21 cellular contexts compared by ENCODE assay signal in genomic region chr5:56048124-56048523, GRCh38.
"Had no signal": no experiment of that assay in that cellular context is flagged by ENCODE, and none has a peak within 500 bp of the region (broad histone marks: within the 10 kb centered on the region; RNA-seq: fewer than 3 reads in every experiment).

No MANE protein-coding gene starts in this region.

- H3K4me1 Mint-ChIP-seq: brain had no signal

- H3K9me3 ChIP-seq: ovary, upper lobe of left lung had no signal

- H3K27me3 Mint-ChIP-seq: activated CD8-positive, alpha-beta T cell treated with anti-CD3 and anti-CD28 coated beads for 36 hours; brain; dendritic cell treated with granulocyte-macrophage colony-stimulating factor and Interleukin-4, amounts not matched to agents 40 ng/mL and 50 ng/mL, for 4 days; stimulated activated naive CD8-positive, alpha-beta T cell treated with anti-CD3 and anti-CD28 coated beads, Interleukin-15, amount 100 ng/mL, for 72 hours had no signal

- H3K27ac Mint-ChIP-seq: activated B cell treated with CpG ODN at 0.5 μM for 24 hours; activated CD8-positive, alpha-beta T cell treated with anti-CD3 and anti-CD28 coated beads for 36 hours; activated naive CD8-positive, alpha-beta T cell treated with anti-CD3 and anti-CD28 coated beads, Interleukin-2, amount 10 ng/mL, durations not matched to agents 7 days and 5 days; activated T-cell treated with anti-CD3 and anti-CD28 coated beads, Interleukin-2, amount 50 U/mL, for 72 hours; brain; dendritic cell treated with granulocyte-macrophage colony-stimulating factor and Interleukin-4, amounts not matched to agents 40 ng/mL and 50 ng/mL, for 4 days; effector memory CD8-positive, alpha-beta T cell; stimulated activated naive CD8-positive, alpha-beta T cell treated with anti-CD3 and anti-CD28 coated beads, Interleukin-15, amount 100 ng/mL, for 72 hours had no signal

- H3K27ac ChIP-seq: epithelial cell of prostate, ovary, spleen, upper lobe of left lung had no signal

- H3K9me3 Mint-ChIP-seq: activated B cell treated with CpG ODN at 0.5 μM for 24 hours; effector memory CD8-positive, alpha-beta T cell had no signal

- H3K27me3 ChIP-seq: ovary, spleen, upper lobe of left lung had no signal

- H3K4me3 Mint-ChIP-seq: activated B cell treated with CpG ODN at 0.5 μM for 24 hours; activated CD8-positive, alpha-beta T cell treated with anti-CD3 and anti-CD28 coated beads for 36 hours; activated naive CD8-positive, alpha-beta T cell treated with anti-CD3 and anti-CD28 coated beads, Interleukin-2, amount 10 ng/mL, durations not matched to agents 7 days and 5 days; activated T-cell treated with anti-CD3 and anti-CD28 coated beads, Interleukin-2, amount 50 U/mL, for 72 hours; brain; dendritic cell treated with granulocyte-macrophage colony-stimulating factor and Interleukin-4, amounts not matched to agents 40 ng/mL and 50 ng/mL, for 4 days; effector memory CD8-positive, alpha-beta T cell; neural crest cell; stimulated activated naive CD8-positive, alpha-beta T cell treated with anti-CD3 and anti-CD28 coated beads, Interleukin-15, amount 100 ng/mL, for 72 hours had no signal

- H3K36me3 ChIP-seq: ovary, spleen, upper lobe of left lung had no signal

- DNase-seq: activated B cell treated with CpG ODN at 0.5 μM for 24 hours; activated CD4-positive, alpha-beta T cell treated with anti-CD3 and anti-CD28 coated beads for 48 hours; activated CD8-positive, alpha-beta memory T cell treated with anti-CD3 and anti-CD28 coated beads, Interleukin-2, amount 50 U/mL, for 4 hours; activated CD8-positive, alpha-beta T cell treated with anti-CD3 and anti-CD28 coated beads for 36 hours; activated gamma-delta T cell; activated naive CD8-positive, alpha-beta T cell treated with anti-CD3 and anti-CD28 coated beads, Interleukin-2, amount 10 ng/mL, durations not matched to agents 7 days and 5 days; activated T-cell treated with anti-CD3 and anti-CD28 coated beads, Interleukin-2, amount 50 U/mL, for 72 hours; cerebellar nuclear complex; effector memory CD8-positive, alpha-beta T cell; head of caudate nucleus; kidney glomerular epithelial cell; ovary; spleen; stimulated activated naive CD8-positive, alpha-beta T cell treated with anti-CD3 and anti-CD28 coated beads, Interleukin-15, amount 100 ng/mL, for 72 hours; T-helper 2 cell had no signal

- H3K36me3 Mint-ChIP-seq: brain had no signal

- ATAC-seq: activated CD8-positive, alpha-beta T cell treated with anti-CD3 and anti-CD28 coated beads for 36 hours; activated T-cell treated with anti-CD3 and anti-CD28 coated beads, Interleukin-2, amount 50 U/mL, for 72 hours; effector memory CD8-positive, alpha-beta T cell; sciatic nerve; stimulated activated naive CD8-positive, alpha-beta T cell treated with anti-CD3 and anti-CD28 coated beads, Interleukin-15, amount 100 ng/mL, for 72 hours had no signal

- H3K4me3 ChIP-seq: ovary, spleen, upper lobe of left lung had no signal
